25 cellular contexts compared by ENCODE assay signal in the genomic region with DNA sequence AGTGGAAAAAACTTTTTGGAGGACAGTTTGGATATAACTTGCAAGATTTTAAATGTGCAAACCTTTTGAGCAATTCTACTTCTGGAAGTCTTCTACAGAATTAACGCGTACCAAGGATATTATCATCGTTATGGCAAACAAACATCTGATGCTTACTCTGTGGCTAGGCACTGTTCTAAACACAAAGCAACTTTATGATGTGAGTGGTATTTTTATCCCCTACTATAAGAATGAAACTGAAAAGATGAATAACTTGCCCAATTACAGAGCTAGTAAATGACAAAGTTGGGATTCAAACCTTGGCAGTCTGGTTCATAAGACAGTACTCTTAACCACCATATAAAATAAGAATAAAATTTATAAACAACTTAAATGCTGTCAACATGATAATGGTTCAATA. TPM values are rescaled to one million over a fixed set of nuclear protein-coding genes. Genes with fewer than 3 reads are reported as not detected.
"Had no signal": no experiment of that assay in that cellular context is flagged by ENCODE, and none has a peak within 500 bp of the region (broad histone marks: within the 10 kb centered on the region; RNA-seq: fewer than 3 reads in every experiment).

No MANE protein-coding gene starts in this region.

- H3K27ac ChIP-seq: esophagus muscularis mucosa, gastroesophageal sphincter, heart left ventricle, spleen, tibial artery had no signal

- H3K4me1 ChIP-seq: esophagus muscularis mucosa, gastroesophageal sphincter, heart left ventricle, spleen had no signal

- H3K36me3 ChIP-seq: esophagus muscularis mucosa, gastroesophageal sphincter, heart left ventricle, spleen, tibial artery had no signal

- H3K27me3 ChIP-seq: esophagus muscularis mucosa, heart left ventricle, spleen, tibial artery had no signal

- DNase-seq: activated B cell treated with CpG ODN at 0.5 μM for 24 hours; activated CD4-positive, alpha-beta memory T cell treated with anti-CD3 and anti-CD28 coated beads, Interleukin-2, amount 10 ng/mL, durations not matched to agents 7 days and 5 days; activated CD4-positive, alpha-beta T cell treated with anti-CD3 and anti-CD28 coated beads for 4 hours; activated CD8-positive, alpha-beta memory T cell treated with anti-CD3 and anti-CD28 coated beads, Interleukin-2, amount 10 ng/mL, durations not matched to agents 7 days and 5 days; activated naive CD4-positive, alpha-beta T cell; activated naive CD8-positive, alpha-beta T cell treated with anti-CD3 and anti-CD28 coated beads for 36 hours; amniotic stem cell; effector CD8-positive, alpha-beta T cell; heart left ventricle; kidney glomerular epithelial cell; left ventricle myocardium superior; occipital lobe; posterior cingulate gyrus; spleen; stimulated activated naive B cell treated with anti-CD40 and anti-IgM and Interleukin-4, amounts not matched to agents 10 μg/mL and 1 μg/mL and 100 μg/mL, for 72 hours; tibial artery had no signal

- ATAC-seq: activated CD8-positive, alpha-beta memory T cell treated with anti-CD3 and anti-CD28 coated beads, Interleukin-2, amount 10 ng/mL, durations not matched to agents 7 days and 5 days; activated T-helper 17 cell treated with anti-CD3 and anti-CD28 coated beads, Interleukin-2, amount 50 U/mL, for 72 hours; gastroesophageal sphincter; heart left ventricle; left ventricle myocardium superior; stimulated activated naive B cell treated with anti-CD40 and anti-IgM and Interleukin-4, amounts not matched to agents 10 μg/mL and 1 μg/mL and 100 μg/mL, for 72 hours had no signal

- H3K4me3 ChIP-seq: esophagus muscularis mucosa, gastroesophageal sphincter, heart left ventricle, spleen, tibial artery had no signal

- FAIRE-seq: urothelium cell line had no signal

- H3K9me3 ChIP-seq: esophagus muscularis mucosa, gastroesophageal sphincter, tibial artery had no signal

RNA-seq across cellular contexts. Expression of gene ASZ1, which starts 15.8 kb away (rescaled TPM):
- total RNA-seq: activated B cell treated with CpG ODN at 0.5 μM for 24 hours; activated CD4-positive, alpha-beta memory T cell treated with anti-CD3 and anti-CD28 coated beads, Interleukin-2, amount 10 ng/mL, durations not matched to agents 7 days and 5 days; activated CD8-positive, alpha-beta memory T cell treated with anti-CD3 and anti-CD28 coated beads, Interleukin-2, amount 10 ng/mL, durations not matched to agents 7 days and 5 days; activated naive CD8-positive, alpha-beta T cell treated with anti-CD3 and anti-CD28 coated beads for 36 hours; activated T-helper 17 cell treated with anti-CD3 and anti-CD28 coated beads, Interleukin-2, amount 50 U/mL, for 72 hours; cerebellum; esophagus muscularis mucosa; gastroesophageal sphincter; heart left ventricle; left ventricle myocardium superior; mononuclear cell; occipital lobe; renal cortical epithelial cell; spleen; subcutaneous adipose tissue had no signal
- polyA plus RNA-seq: heart left ventricle, neural cell, spleen had no signal
